Comparison of ENCODE assay signal across 27 cellular contexts in the genomic region with DNA sequence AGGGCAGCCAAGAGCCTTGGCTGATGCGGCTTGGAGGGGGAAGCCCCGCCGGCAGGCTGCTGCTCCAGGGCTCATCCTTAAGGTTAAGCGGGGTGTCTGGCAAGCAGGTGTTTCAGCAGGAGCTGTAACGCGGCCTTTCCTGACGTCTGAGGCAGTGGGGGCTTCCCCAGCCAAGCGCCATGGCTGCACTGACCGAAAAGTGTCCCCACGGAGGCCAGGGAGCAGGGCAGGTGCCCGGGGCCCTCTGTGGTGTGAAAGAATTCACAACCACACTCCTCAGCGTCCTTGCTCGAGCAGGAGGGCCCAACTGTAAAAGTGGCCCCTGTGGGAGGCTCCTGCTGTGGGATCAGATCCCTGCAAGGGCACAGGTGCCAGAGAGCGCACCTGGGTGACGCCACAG.
"Had no signal": no experiment of that assay in that cellular context is flagged by ENCODE, and none has a peak within 500 bp of the region (broad histone marks: within the 10 kb centered on the region; RNA-seq: fewer than 3 reads in every experiment).

No MANE protein-coding gene starts in this region.

- H3K9me3 ChIP-seq: neutrophil, ovary, psoas muscle, right lobe of liver, sigmoid colon, suprapubic skin, testis, tibial artery, transverse colon, upper lobe of right lung, uterus had no signal

- H3K36me3 ChIP-seq: neural progenitor cell, neutrophil, ovary, right lobe of liver, sigmoid colon, suprapubic skin, tibial artery, transverse colon, upper lobe of right lung, uterus had no signal

- H3K27me3 ChIP-seq: neural progenitor cell, neutrophil, ovary, right lobe of liver, testis, transverse colon, upper lobe of right lung, uterus had no signal

- FAIRE-seq: small intestine had no signal

- DNase-seq: naive thymus-derived CD4-positive, alpha-beta T cell; natural killer cell; nucleus accumbens; ovary; posterior cingulate gyrus; psoas muscle; right cardiac atrium; right lobe of liver; sigmoid colon; small intestine; stimulated activated CD4-positive, alpha-beta T cell treated with anti-CD3 and anti-CD28 coated beads, Interleukin-15, amount 100 ng/mL, for 24 hours; stimulated activated CD4-positive, alpha-beta T cell treated with anti-CD3 and anti-CD28 coated beads, Interleukin-4, amount 100 ng/mL, for 1 hour; stimulated activated CD4-positive, alpha-beta T cell treated with anti-CD3 and anti-CD28 coated beads, Interleukin-4, amount 100 ng/mL, for 4 hours; stimulated activated CD8-positive, alpha-beta memory T cell treated with anti-CD3 and anti-CD28 coated beads, Interleukin-4, amount 100 ng/mL, for 48 hours; stimulated activated naive CD4-positive, alpha-beta T cell; stimulated activated naive CD8-positive, alpha-beta T cell treated with anti-CD3 and anti-CD28 coated beads, Interleukin-15, amount 100 ng/mL, for 72 hours; stimulated activated naive CD8-positive, alpha-beta T cell treated with anti-CD3 and anti-CD28 coated beads, Interleukin-15, Interleukin-2, amounts not matched to agents 100 U/mL and 50 U/mL, for 24 hours; substantia nigra; testis; tibial artery; transverse colon; upper lobe of right lung; uterus had no signal

- H3K4me1 ChIP-seq: parathyroid adenoma, psoas muscle, sigmoid colon, suprapubic skin, transverse colon, upper lobe of right lung, uterus had no signal

- H3K9ac ChIP-seq: neural progenitor cell, parathyroid adenoma had no signal

- H3K4me3 ChIP-seq: neural progenitor cell, ovary, psoas muscle, right lobe of liver, sigmoid colon, suprapubic skin, testis, tibial artery, transverse colon, upper lobe of right lung, uterus had no signal

- H2AFZ ChIP-seq: neural progenitor cell, parathyroid adenoma had no signal

- H3K79me2 ChIP-seq: parathyroid adenoma had no signal

- H3K27ac ChIP-seq: neural progenitor cell, neutrophil, ovary, parathyroid adenoma, psoas muscle, right lobe of liver, sigmoid colon, suprapubic skin, testis, tibial artery, transverse colon, upper lobe of right lung, uterus had no signal

- H3K4me2 ChIP-seq: neural progenitor cell had no signal
